ENCODE assay signal across 1 cellular context in genomic region chr6:43856005-43856765, GRCh38.
TF ChIP-seq lines count a peak whose summit lies in the region.

No MANE protein-coding gene starts in this region.

TF ChIP-seq in HepG2, 621 proteins besides CTCF, POLR2A, EP300 and RAD21 (continued from another document and continues in another):
- TF ChIP-seq ZNF703 (CRISPR knock-in tag; IDR thresholded peaks at IDR 0.05; ENCODE audit: borderline replicate concordance) (no peak), ARID5B (CRISPR knock-in tag; IDR thresholded peaks at IDR 0.05) (peak; percentile 78), ZNF724P (CRISPR knock-in tag; IDR thresholded peaks at IDR 0.05; ENCODE audit: borderline replicate concordance) (0 out of 2 replicates have a peak, but pooled peaks have one; percentile 52), CSRNP1 (CRISPR knock-in tag; IDR thresholded peaks at IDR 0.05) (no peak; the same call in 1 of the 2 replicates), GMEB2 (CRISPR knock-in tag; IDR thresholded peaks at IDR 0.05; ENCODE audit: low read depth) (no peak), DDIT3 (CRISPR knock-in tag; IDR thresholded peaks at IDR 0.05) (no peak), HMGXB3 (CRISPR knock-in tag; IDR thresholded peaks at IDR 0.05; ENCODE audit: borderline replicate concordance) (no peak), PRDM10 (CRISPR knock-in tag; IDR thresholded peaks at IDR 0.05; ENCODE audit: low read depth) (no peak), ATM (IDR thresholded peaks at IDR 0.05; ENCODE audit: borderline replicate concordance) (no peak), RFX1 (IDR thresholded peaks at IDR 0.05) (no peak), ZNF275 (CRISPR knock-in tag; IDR thresholded peaks at IDR 0.05; ENCODE audit: borderline replicate concordance) (no peak), MLLT10 (CRISPR knock-in tag; IDR thresholded peaks at IDR 0.05) (no peak), ZNF512 (CRISPR knock-in tag; IDR thresholded peaks at IDR 0.05) (peak; percentile 31; the same call in 1 of the 2 replicates), NFKB2 (CRISPR knock-in tag; IDR thresholded peaks at IDR 0.05; ENCODE audit: borderline replicate concordance) (peak; percentile 62; the same call in 1 of the 2 replicates), SKI (IDR thresholded peaks at IDR 0.05; ENCODE audit: partially characterized antibody) (peak; percentile 60), DMTF1 (CRISPR knock-in tag; IDR thresholded peaks at IDR 0.05) (no peak), UBTF (CRISPR knock-in tag; IDR thresholded peaks at IDR 0.05) (peak; percentile 77), BCL6 (CRISPR knock-in tag; IDR thresholded peaks at IDR 0.05) (peak; percentile 83), ZIK1 (CRISPR knock-in tag; IDR thresholded peaks at IDR 0.05; ENCODE audit: borderline replicate concordance, low read depth) (no peak), SMAD9 (CRISPR knock-in tag; IDR thresholded peaks at IDR 0.05) (no peak), RBM22 (optimal IDR thresholded peaks at IDR 0.05; ENCODE audit: low read length) (no peak), ZNF772 (CRISPR knock-in tag; IDR thresholded peaks at IDR 0.05) (peak; percentile 89), ZNF256 (CRISPR knock-in tag; conservative IDR thresholded peaks at IDR 0.05) (no peak), HNRNPL (IDR thresholded peaks at IDR 0.05; ENCODE audit: low read depth, low read length) (peak; percentile 66; the same call in 1 of the 2 replicates), MIER3 (CRISPR knock-in tag; IDR thresholded peaks at IDR 0.05; ENCODE audit: borderline replicate concordance) (peak; percentile 70; the same call in 1 of the 2 replicates), ZNF335 (CRISPR knock-in tag; IDR thresholded peaks at IDR 0.05) (0 out of 2 replicates have a peak, but pooled peaks have one; percentile 50), ATF3 (CRISPR knock-in tag; IDR thresholded peaks at IDR 0.05) (no peak), PHF20 (CRISPR knock-in tag; IDR thresholded peaks at IDR 0.05) (no peak), TCF7L2 (IDR thresholded peaks at IDR 0.05; ENCODE audit: low read depth, low read length) (no peak), ZEB1 (IDR thresholded peaks at IDR 0.05; ENCODE audit: insufficient replicate concordance, low read depth) (no peak)
